ENCODE assay signal across 8 cellular contexts in genomic region chr3:101778385-101779046, GRCh38. TPM values are rescaled to one million over a fixed set of nuclear protein-coding genes. Genes with fewer than 3 reads are reported as not detected.
DNase-seq lines count a peak whose midpoint lies in the region; ATAC-seq and TF ChIP-seq lines count a peak whose summit lies in the region.

No MANE protein-coding gene starts in this region.

- peak overlapping the region; percentile 90 to 98 (median 94) for H3K4me3 Mint-ChIP-seq in naive thymus-derived CD8-positive, alpha-beta T cell

- no peak for DNase-seq in naive thymus-derived CD8-positive, alpha-beta T cell
- DNase-seq in posterior cingulate gyrus (no peak), AG08396 (ENCODE audit: low spot score) (no peak), T1000 (lab: John Stamatoyannopoulos, UW) (no peak), NCI-H2171 treated with DMSO at 0.1 percent for 48 hours (lab: John Stamatoyannopoulos, UW) (no peak)

- intact Hi-C loops in posterior cingulate gyrus (cut with DNase I), result loop anchor here (2.0 to 5.0 kb wide), 2 partner anchors 54 to 91 kb away; partner anchors contain the start of genes CEP97 and RPL24

- H3K9me3 ChIP-seq in BLaER1, result no peaks in the 10 kb centered on the region

- peaks cover 11% of the 10 kb centered on the region for H3K36me3 ChIP-seq in BLaER1
- H3K36me3 ChIP-seq in KMS-11 (ENCODE audit: insufficient read depth), result no peaks in the 10 kb centered on the region; the same call in 1 of the 2 replicates

- H3K4me1 ChIP-seq in BLaER1, result peaks cover 24% of the 10 kb centered on the region
- peaks cover 43% of the 10 kb centered on the region for H3K4me1 ChIP-seq in KMS-11 (ENCODE audit: low read depth, poor library complexity, severe bottlenecking)

- peaks cover 0 to 11% (median 4%) of the 10 kb centered on the region in 3 donors for H3K36me3 Mint-ChIP-seq in naive thymus-derived CD8-positive, alpha-beta T cell

- H3K4me3 ChIP-seq in BLaER1 (peak overlapping the region; percentile 82), KMS-11 (IDR thresholded peaks at IDR 0.05; ENCODE audit: insufficient read depth, low read depth, low read length) (no peak overlapping the region)

- H3K9ac ChIP-seq in BLaER1, result peak overlapping the region; percentile 80
- peak overlapping the region; percentile 56; the same call in 1 of the 2 replicates for H3K9ac ChIP-seq in KMS-11

- H3K4me1 Mint-ChIP-seq in naive thymus-derived CD8-positive, alpha-beta T cell, result peaks cover 7 to 53% (median 49%) of the 10 kb centered on the region in 4 donors

- POLR2A ChIA-PET in naive thymus-derived CD8-positive, alpha-beta T cell (lab: Charles Lee), result interaction anchor here (0.8 to 2.7 kb wide), 16 partner anchors 9 to 204 kb away, joined by 3 to 27 read pairs (median 8); partner anchors contain the start of genes CEP97, NFKBIZ, PCNP and RPL24

- no peaks in the 10 kb centered on the region for H4K20me1 ChIP-seq in BLaER1
- no peaks in the 10 kb centered on the region for H4K20me1 ChIP-seq in KMS-11 (ENCODE audit: insufficient read depth)

- no peaks in the 10 kb centered on the region for H3K9me3 Mint-ChIP-seq in naive thymus-derived CD8-positive, alpha-beta T cell

- no peaks in the 10 kb centered on the region for H3K27me3 Mint-ChIP-seq in naive thymus-derived CD8-positive, alpha-beta T cell

- H3K27ac Mint-ChIP-seq in naive thymus-derived CD8-positive, alpha-beta T cell, result peak overlapping the region; percentile 96 to 100 (median 99)

- no peaks in the 10 kb centered on the region; the same call in 1 of the 2 replicates for H3K79me2 ChIP-seq in KMS-11 (ENCODE audit: insufficient read depth, low read depth)

- H3K27ac ChIP-seq in BLaER1 (peak overlapping the region; percentile 73), KMS-11 (peak overlapping the region; percentile 50; the same call in 1 of the 2 replicates), cingulate gyrus (ENCODE audit: low read depth, low read length) (peak overlapping the region; percentile 97)

- peak overlapping the region; percentile 96 for H2AFZ ChIP-seq in KMS-11 (ENCODE audit: low read depth)

- TF ChIP-seq CTCF in KMS-11 (conservative IDR thresholded peaks at IDR 0.05; ENCODE audit: low read depth, low read length), result no peak

- no peaks in the 10 kb centered on the region for H3K27me3 ChIP-seq in BLaER1
- H3K27me3 ChIP-seq in KMS-11 (ENCODE audit: insufficient read depth, low read depth), result no peaks in the 10 kb centered on the region

- peak overlapping the region; percentile 80 for H3K4me2 ChIP-seq in BLaER1
- H3K4me2 ChIP-seq in KMS-11, result peak overlapping the region; percentile 96

- ATAC-seq in naive thymus-derived CD8-positive, alpha-beta T cell, result peak in 1 of 2 donors; percentile 4

RNA-seq across cellular contexts. Expression of gene NXPE3, which starts 0.5 kb away (rescaled TPM):
- total RNA-seq in naive thymus-derived CD8-positive, alpha-beta T cell, result 10 to 100 TPM; 38.3 to 40.0 TPM
- 10 to 100 TPM; 32.5 to 61.0 (median 50.2) TPM for polyA plus RNA-seq in naive thymus-derived CD8-positive, alpha-beta T cell

RNA-seq across cellular contexts. Expression of gene CEP97, which starts 54.1 kb away (rescaled TPM):
- total RNA-seq in naive thymus-derived CD8-positive, alpha-beta T cell, result 10 to 100 TPM in 1 of 2 experiments, 1 to 10 TPM in 1; 8.4 to 10.5 TPM
- 1 to 10 TPM; 1.8 to 5.3 (median 3.5) TPM for polyA plus RNA-seq in naive thymus-derived CD8-positive, alpha-beta T cell
